In the genomic region with DNA sequence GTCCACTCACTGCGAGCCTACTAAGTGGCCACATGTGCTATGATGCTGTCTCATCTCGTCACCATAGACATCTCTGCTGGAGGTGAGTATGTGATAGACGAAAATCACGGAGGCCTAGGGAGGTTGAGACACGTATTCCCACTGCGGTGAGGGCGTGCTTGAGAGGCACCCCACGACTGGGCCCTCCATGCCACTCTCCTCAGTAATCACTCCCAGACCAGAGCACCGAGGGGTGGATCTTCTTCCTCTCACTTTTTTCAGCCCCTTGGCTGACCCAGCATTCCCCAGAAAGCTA, we compare ENCODE assay signal across 12 cellular contexts. TPM values are rescaled to one million over a fixed set of nuclear protein-coding genes. Genes with fewer than 3 reads are reported as not detected.
DNase-seq lines count a peak whose midpoint lies in the region; ATAC-seq and TF ChIP-seq lines count a peak whose summit lies in the region.
"Had no signal": no experiment of that assay in that cellular context is flagged by ENCODE, and none has a peak within 500 bp of the region (broad histone marks: within the 10 kb centered on the region; RNA-seq: fewer than 3 reads in every experiment).

No MANE protein-coding gene starts in this region.

- WGBS in liver, result 87% methylated on average over 9 of the region's 9 CpGs
- 85% methylated on average over 6 of the region's 9 CpGs for WGBS in right lobe of liver (ENCODE audit: insufficient coverage, low coverage, low lambda C conversion rate, missing lambda C conversion rate)

- H3K4me1 ChIP-seq in liver (ENCODE audit: control insufficient read depth in 4 of 4, insufficient read depth in 4 of 4, low read length in 3 of 4) (no peaks in the 10 kb centered on the region), right lobe of liver (no peaks in the 10 kb centered on the region)

- no peak for ATAC-seq in right lobe of liver
- no peak for ATAC-seq in GM21529 (IDR thresholded peaks at IDR 0.05; ENCODE audit: unreplicated experiment)
- ATAC-seq in GM19023 (IDR thresholded peaks at IDR 0.05; ENCODE audit: unreplicated experiment), result no peak
- ATAC-seq: activated T-cell treated with anti-CD3 and anti-CD28 coated beads, Interleukin-2, amount 50 U/mL, for 72 hours; K562 had no signal

- no peaks in the 10 kb centered on the region for H3K27me3 ChIP-seq in liver (ENCODE audit: control insufficient read depth in 4 of 4, insufficient read depth in 4 of 4, low read length in 3 of 4)
- H3K27me3 ChIP-seq in right lobe of liver, result no peaks in the 10 kb centered on the region

- peak overlapping the region; percentile 57 for H3K4me3 Mint-ChIP-seq in osteocyte (ENCODE audit: unreplicated experiment)
- H3K4me3 Mint-ChIP-seq: activated T-cell treated with anti-CD3 and anti-CD28 coated beads, Interleukin-2, amount 50 U/mL, for 72 hours had no signal

- CTCF ChIA-PET in HEK293T (lab: Yijun Ruan, JAX), result interaction anchor here (1.0 kb wide), 1 partner anchor 109 kb away, joined by 3 read pairs; no protein-coding TSS in a partner anchor

- no peak overlapping the region for H3K4me3 ChIP-seq in liver (ENCODE audit: low read depth in 1 of 3, low read length in 3 of 3)
- H3K4me3 ChIP-seq in right lobe of liver, result no peak overlapping the region
- peak overlapping the region; percentile 25 to 30 for H3K4me3 ChIP-seq in foreskin fibroblast (ENCODE audit: low read depth in 1 of 2, low read length in 2 of 2)
- H3K4me3 ChIP-seq: K562 had no signal

- no peak for TF ChIP-seq POLR2A in right lobe of liver (IDR thresholded peaks at IDR 0.05)

- H3K27ac ChIP-seq in liver (ENCODE audit: low read depth in 1 of 2, low read length in 2 of 2) (peak overlapping the region; percentile 7 to 12), right lobe of liver (no peak overlapping the region)
- H3K27ac ChIP-seq: VCaP had no signal

- H3K9me3 ChIP-seq in liver (ENCODE audit: control insufficient read depth in 4 of 4, low read length in 3 of 4) (no peaks in the 10 kb centered on the region), right lobe of liver (no peaks in the 10 kb centered on the region)

- peak overlapping the region; percentile 95 for H3K27ac Mint-ChIP-seq in osteocyte (ENCODE audit: unreplicated experiment)
- H3K27ac Mint-ChIP-seq: activated T-cell treated with anti-CD3 and anti-CD28 coated beads, Interleukin-2, amount 50 U/mL, for 72 hours had no signal

- TF ChIP-seq RAD21 in liver (IDR thresholded peaks at IDR 0.05), result no peak

- TF ChIP-seq CTCF in liver (IDR thresholded peaks at IDR 0.05; ENCODE audit: low read depth, low read length, missing input control) (no peak), right lobe of liver (IDR thresholded peaks at IDR 0.05) (no peak), foreskin fibroblast (IDR thresholded peaks at IDR 0.05; ENCODE audit: low read depth, low read length) (no peak), osteocyte (IDR thresholded peaks at IDR 0.05) (no peak)

- no peak overlapping the region for H3K9ac ChIP-seq in liver (ENCODE audit: low read depth in 1 of 2, low read length in 2 of 2)

- H3K27me3 Mint-ChIP-seq in osteocyte (ENCODE audit: unreplicated experiment), result no peaks in the 10 kb centered on the region

- DNase-seq in right lobe of liver (no peak), foreskin fibroblast (no peak), osteocyte (ENCODE audit: extremely low spot score, unreplicated experiment) (no peak), HEK293T (ENCODE audit: extremely low spot score) (no peak)
- no peak for DNase-seq in activated CD4-positive, CD25-positive, alpha-beta regulatory T cell treated with anti-CD3 and anti-CD28 coated beads, Interleukin-2, amount 50 U/mL, for 72 hours
- DNase-seq: activated T-cell treated with anti-CD3 and anti-CD28 coated beads, Interleukin-2, amount 50 U/mL, for 72 hours; NCI-H2171 had no signal

- POLR2A ChIA-PET in HEK293T (lab: Yijun Ruan, JAX), result no interaction called here

- intact Hi-C loops in right lobe of liver (cut with DNase I), result no loop called here

- no peaks in the 10 kb centered on the region for H3K36me3 Mint-ChIP-seq in osteocyte (ENCODE audit: unreplicated experiment)

- H3K36me3 ChIP-seq in liver (ENCODE audit: control insufficient read depth in 4 of 4, insufficient read depth in 3 of 4, low read depth in 1 of 4, low read length in 3 of 4) (no peaks in the 10 kb centered on the region), right lobe of liver (no peaks in the 10 kb centered on the region)

- H3K4me1 Mint-ChIP-seq in osteocyte (ENCODE audit: unreplicated experiment), result peaks cover 74% of the 10 kb centered on the region

- no peaks in the 10 kb centered on the region for H3K9me3 Mint-ChIP-seq in osteocyte (ENCODE audit: unreplicated experiment)
- H3K9me3 Mint-ChIP-seq: activated T-cell treated with anti-CD3 and anti-CD28 coated beads, Interleukin-2, amount 50 U/mL, for 72 hours had no signal

TF ChIP-seq in liver, 16 proteins besides CTCF, POLR2A, EP300 and RAD21 (continues in another document):
- TF ChIP-seq TAF1 (conservative IDR thresholded peaks at IDR 0.05) (no peak), RXRA (IDR thresholded peaks at IDR 0.05) (no peak), FOXA1 (IDR thresholded peaks at IDR 0.05) (no peak), HNF4G (IDR thresholded peaks at IDR 0.05) (no peak), SP1 (IDR thresholded peaks at IDR 0.05) (no peak), HNF4A (conservative IDR thresholded peaks at IDR 0.05) (no peak)
- TF ChIP-seq, protein P1, sequence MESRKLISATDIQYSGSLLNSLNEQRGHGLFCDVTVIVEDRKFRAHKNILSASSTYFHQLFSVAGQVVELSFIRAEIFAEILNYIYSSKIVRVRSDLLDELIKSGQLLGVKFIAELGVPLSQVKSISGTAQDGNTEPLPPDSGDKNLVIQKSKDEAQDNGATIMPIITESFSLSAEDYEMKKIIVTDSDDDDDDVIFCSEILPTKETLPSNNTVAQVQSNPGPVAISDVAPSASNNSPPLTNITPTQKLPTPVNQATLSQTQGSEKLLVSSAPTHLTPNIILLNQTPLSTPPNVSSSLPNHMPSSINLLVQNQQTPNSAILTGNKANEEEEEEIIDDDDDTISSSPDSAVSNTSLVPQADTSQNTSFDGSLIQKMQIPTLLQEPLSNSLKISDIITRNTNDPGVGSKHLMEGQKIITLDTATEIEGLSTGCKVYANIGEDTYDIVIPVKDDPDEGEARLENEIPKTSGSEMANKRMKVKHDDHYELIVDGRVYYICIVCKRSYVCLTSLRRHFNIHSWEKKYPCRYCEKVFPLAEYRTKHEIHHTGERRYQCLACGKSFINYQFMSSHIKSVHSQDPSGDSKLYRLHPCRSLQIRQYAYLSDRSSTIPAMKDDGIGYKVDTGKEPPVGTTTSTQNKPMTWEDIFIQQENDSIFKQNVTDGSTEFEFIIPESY (IDR thresholded peaks at IDR 0.05), result no peak

TF ChIP-seq in HEK293T, 16 proteins besides CTCF, POLR2A, EP300 and RAD21:
- TF ChIP-seq LEF1 (IDR thresholded peaks at IDR 0.05; ENCODE audit: borderline replicate concordance), result no peak

RNA-seq across cellular contexts. Expression of a gene that starts 29.0 kb away (rescaled TPM):
- total RNA-seq in liver, result 1 to 10 TPM; 2.1 to 3.2 TPM
- polyA plus RNA-seq in liver, result 1 to 10 TPM in 1 of 2 donors, under 1 TPM in 1; 0.40 to 1.0 TPM
- 1 to 10 TPM in 5 of 6 experiments, under 1 TPM in 1; 0.95 to 3.1 (median 1.9) TPM for total RNA-seq in right lobe of liver
- 64.9 and 66.9 TPM in 2 replicates for total RNA-seq in osteocyte

Comparison
In these comparisons a context has a peak if more than half of its experiments do, and no peak if none do; other contexts are left out.
1. H3K27ac ChIP-seq: peak in liver (2 of 2); none in right lobe of liver (0 of 3).
2. H3K4me3 ChIP-seq: peak in foreskin fibroblast (2 of 2); none in liver (0 of 3) and right lobe of liver (0 of 3).
3. RNA of a gene that starts 29.0 kb away (total RNA-seq): 64.9 to 66.9 TPM in osteocyte; 2.1 to 3.2 TPM in liver and 0.95 to 3.1 TPM in right lobe of liver; every median in the first group is over 10 times any median in the second.